ENCODE assay signal across 22 cellular contexts in the genomic region with DNA sequence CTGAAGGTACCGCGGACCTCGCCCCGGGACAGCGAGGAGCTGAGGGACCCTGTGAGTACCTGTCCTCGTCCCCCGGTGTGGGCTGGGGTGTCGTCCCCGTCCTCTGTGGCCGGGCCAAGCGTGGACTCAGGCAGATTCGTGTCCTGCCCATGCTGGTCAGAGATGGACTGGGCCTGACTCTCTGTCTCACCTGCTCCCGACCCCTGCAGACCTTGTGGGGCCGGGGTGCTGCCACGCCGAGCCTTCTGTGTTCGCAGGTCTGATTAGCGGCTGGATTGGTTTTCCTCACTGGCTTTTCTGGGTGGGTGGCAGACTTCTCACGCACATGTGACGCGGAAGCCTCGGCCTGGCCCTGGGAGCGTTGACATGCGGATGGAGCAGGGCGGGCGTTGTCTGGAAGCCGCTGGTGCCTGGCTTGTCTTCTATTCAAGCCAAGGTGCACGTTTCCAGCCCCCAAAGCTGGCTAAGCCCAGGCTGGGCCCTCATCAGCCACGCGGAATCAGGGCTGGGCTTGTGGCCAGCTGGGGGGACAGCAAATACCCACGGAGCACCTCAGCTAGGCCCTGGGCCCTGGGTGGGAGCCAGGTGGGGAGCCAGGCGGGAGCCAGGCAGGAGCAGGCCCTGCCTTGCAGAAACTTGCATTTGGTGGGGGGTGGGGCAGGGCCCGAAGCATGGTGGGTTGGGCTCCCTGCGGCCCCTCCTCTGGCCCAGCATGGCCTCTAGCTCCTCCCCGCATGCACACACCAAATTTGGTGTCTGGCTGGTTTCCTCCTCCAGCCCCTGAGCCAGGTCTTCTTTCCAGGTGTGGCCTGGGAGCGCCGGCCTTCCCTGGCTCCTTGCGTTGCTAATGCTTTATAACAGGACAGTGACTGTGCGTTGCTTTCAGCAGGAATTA. TPM values are rescaled to one million over a fixed set of nuclear protein-coding genes. Genes with fewer than 3 reads are reported as not detected.
DNase-seq lines count a peak whose midpoint lies in the region; ATAC-seq, FAIRE-seq and TF ChIP-seq lines count a peak whose summit lies in the region.
"Had no signal": no experiment of that assay in that cellular context is flagged by ENCODE, and none has a peak within 500 bp of the region (broad histone marks: within the 10 kb centered on the region; RNA-seq: fewer than 3 reads in every experiment).

No MANE protein-coding gene starts in this region.

- TF ChIP-seq RAD21 in HepG2 (CRISPR knock-in tag; IDR thresholded peaks at IDR 0.05) = no peak

- H3K27ac ChIP-seq in right lobe of liver = no peak overlapping the region
- H3K27ac ChIP-seq in HepG2 (ENCODE audit: extremely low read length, insufficient read depth, low read length) = no peak overlapping the region
- H3K27ac ChIP-seq in effector memory CD4-positive, alpha-beta T cell (ENCODE audit: insufficient read depth, low read length, poor library complexity, severe bottlenecking) = no peak overlapping the region
- H3K27ac ChIP-seq: heart left ventricle, lower lobe of right lung, right atrium auricular region, uterus had no signal

- in situ Hi-C loops in HepG2 (cut with HindIII; ENCODE audit: extremely low pct_ligation_motif_present, low pct_unique_long_range_greater_than_20kb) = no loop called here

- no peak for TF ChIP-seq CTCF in right lobe of liver (IDR thresholded peaks at IDR 0.05)
- TF ChIP-seq CTCF in HepG2 (CRISPR knock-in tag; IDR thresholded peaks at IDR 0.05) = no peak

- H3K4me1 ChIP-seq in right lobe of liver (no peaks in the 10 kb centered on the region), HepG2 (ENCODE audit: insufficient read depth, low read length) (no peaks in the 10 kb centered on the region)
- no peaks in the 10 kb centered on the region for H3K4me1 ChIP-seq in effector memory CD4-positive, alpha-beta T cell (ENCODE audit: control insufficient read depth, insufficient read depth, low read length, poor library complexity, severe bottlenecking)
- H3K4me1 ChIP-seq: uterus had no signal

- H3K4me3 ChIP-seq in right lobe of liver (no peak overlapping the region), HepG2 (replicated peaks in 1 of 3; ENCODE audit: insufficient read depth in 1 of 3, low read depth in 2 of 3, low read length in 3 of 3) (no peak overlapping the region)
- H3K4me3 ChIP-seq in effector memory CD4-positive, alpha-beta T cell (ENCODE audit: insufficient read depth, low read depth, low read length, poor library complexity, severe bottlenecking) = no peak overlapping the region
- H3K4me3 ChIP-seq: heart left ventricle, lower lobe of right lung, right atrium auricular region, uterus had no signal

- no peak overlapping the region for H3K9ac ChIP-seq in HepG2 (ENCODE audit: insufficient read depth, low read depth, low read length)

- H3K9me3 ChIP-seq in right lobe of liver = no peaks in the 10 kb centered on the region
- H3K9me3 ChIP-seq in HepG2 (ENCODE audit: low read length) = no peaks in the 10 kb centered on the region
- H3K9me3 ChIP-seq in effector memory CD4-positive, alpha-beta T cell (ENCODE audit: control insufficient read depth, low read length) = no peaks in the 10 kb centered on the region
- H3K9me3 ChIP-seq: heart left ventricle, lower lobe of right lung, right atrium auricular region, uterus had no signal

- CTCF ChIA-PET in HepG2 (lab: Yijun Ruan, JAX; ENCODE audit: low intra/inter-chr PET ratio, low total read pairs) = no interaction called here

- no TSS peak for BruUV-seq in HepG2 (replicated peaks; lab: Mats Ljungman, UMichigan)

- no CpG with 5 or more reads among the region's 39 CpGs for WGBS in right lobe of liver (ENCODE audit: insufficient coverage, low coverage, low lambda C conversion rate, missing lambda C conversion rate)
- WGBS in HepG2 (ENCODE audit: low lambda C conversion rate) = 95% methylated on average over 30 of the region's 39 CpGs

- peaks cover 55% of the 10 kb centered on the region for H3K4me1 Mint-ChIP-seq in dendritic cell treated with granulocyte-macrophage colony-stimulating factor and Interleukin-4, amounts not matched to agents 40 ng/mL and 50 ng/mL, for 4 days (ENCODE audit: low read depth)

- H3K36me3 Mint-ChIP-seq in dendritic cell treated with granulocyte-macrophage colony-stimulating factor and Interleukin-4, amounts not matched to agents 40 ng/mL and 50 ng/mL, for 4 days (ENCODE audit: low read depth) = peaks cover 83% of the 10 kb centered on the region
- H3K36me3 Mint-ChIP-seq: stimulated activated effector memory CD8-positive, alpha-beta T cell treated with anti-CD3 and anti-CD28 coated beads, Interleukin-12 subunit alpha, Interleukin-12 subunit beta, amount 100 ng/mL, for 72 hours had no signal

- H3K27me3 ChIP-seq in right lobe of liver (no peaks in the 10 kb centered on the region), HepG2 (ENCODE audit: control insufficient read depth in 1 of 2, insufficient read depth in 2 of 2, low read length in 2 of 2) (no peaks in the 10 kb centered on the region)
- H3K27me3 ChIP-seq in effector memory CD4-positive, alpha-beta T cell (replicated peaks; ENCODE audit: control insufficient read depth, insufficient read depth, low read length, poor library complexity, severe bottlenecking) = no peaks in the 10 kb centered on the region
- H3K27me3 ChIP-seq: heart left ventricle, right atrium auricular region, uterus had no signal

- no peak for FAIRE-seq in HepG2 (lab: Jason Lieb, UNC)
- FAIRE-seq: GM18507 had no signal

- peaks cover 0 to 3% (median under 1%) of the 10 kb centered on the region in 4 donors for H3K36me3 ChIP-seq in right lobe of liver
- H3K36me3 ChIP-seq in HepG2 (replicated peaks in 1 of 2; ENCODE audit: control insufficient read depth in 1 of 2, insufficient read depth in 2 of 2, low read length in 2 of 2) = no peaks in the 10 kb centered on the region; a peak in 2 of 5 replicates
- H3K36me3 ChIP-seq in effector memory CD4-positive, alpha-beta T cell (ENCODE audit: control insufficient read depth, insufficient read depth, low read length) = no peaks in the 10 kb centered on the region
- H3K36me3 ChIP-seq: uterus had no signal

- ATAC-seq in right lobe of liver (peak in 2 of 4 donors; percentile 29 to 32), HepG2 (no peak), left colon (peak; percentile 3), GM19452 (IDR thresholded peaks at IDR 0.05; ENCODE audit: unreplicated experiment) (no peak)
- ATAC-seq: heart left ventricle; lower lobe of right lung; stimulated activated effector memory CD8-positive, alpha-beta T cell treated with anti-CD3 and anti-CD28 coated beads, Interleukin-12 subunit alpha, Interleukin-12 subunit beta, amount 100 ng/mL, for 72 hours had no signal

- H3K27ac Mint-ChIP-seq in dendritic cell treated with granulocyte-macrophage colony-stimulating factor and Interleukin-4, amounts not matched to agents 40 ng/mL and 50 ng/mL, for 4 days = peak overlapping the region; percentile 59
- H3K27ac Mint-ChIP-seq: stimulated activated effector memory CD8-positive, alpha-beta T cell treated with anti-CD3 and anti-CD28 coated beads, Interleukin-12 subunit alpha, Interleukin-12 subunit beta, amount 100 ng/mL, for 72 hours; T-helper 2 cell treated with Interferon-gamma antibody and Interleukin-4, amounts not matched to agents 5 μg/mL and 100 μg/mL, for 36 hours had no signal

- H2AFZ ChIP-seq in HepG2 (ENCODE audit: low read length) = no peak overlapping the region

- no peaks in the 10 kb centered on the region for H3K9me3 Mint-ChIP-seq in dendritic cell treated with granulocyte-macrophage colony-stimulating factor and Interleukin-4, amounts not matched to agents 40 ng/mL and 50 ng/mL, for 4 days
- H3K9me3 Mint-ChIP-seq: stimulated activated effector memory CD8-positive, alpha-beta T cell treated with anti-CD3 and anti-CD28 coated beads, Interleukin-12 subunit alpha, Interleukin-12 subunit beta, amount 100 ng/mL, for 72 hours; T-helper 2 cell treated with Interferon-gamma antibody and Interleukin-4, amounts not matched to agents 5 μg/mL and 100 μg/mL, for 36 hours had no signal

- no peak for TF ChIP-seq EP300 in HepG2 (IDR thresholded peaks at IDR 0.05; ENCODE audit: low read depth in 2 of 2, low read length in 2 of 2)
- TF ChIP-seq EP300 in HepG2 (CRISPR knock-in tag; IDR thresholded peaks at IDR 0.05; ENCODE audit: borderline replicate concordance) = no peak

- POLR2A ChIA-PET in HepG2 (lab: Yijun Ruan, JAX) = no interaction called here

- no peaks in the 10 kb centered on the region for H3K27me3 Mint-ChIP-seq in dendritic cell treated with granulocyte-macrophage colony-stimulating factor and Interleukin-4, amounts not matched to agents 40 ng/mL and 50 ng/mL, for 4 days

- DNase-seq in right lobe of liver (peak; percentile 21 to 54 (median 46)), HepG2 (ENCODE audit: low spot score) (no peak), left colon (no peak)
- DNase-seq in effector memory CD4-positive, alpha-beta T cell = no peak
- DNase-seq in stimulated activated CD4-positive, alpha-beta T cell treated with anti-CD3 and anti-CD28 coated beads, Interleukin-1b, Interleukin-23, amount 100 ng/mL, for 48 hours = no peak
- DNase-seq in activated naive CD4-positive, alpha-beta T cell (lab: John Stamatoyannopoulos, UW) = no peak
- DNase-seq: activated CD4-positive, alpha-beta T cell treated with anti-CD3 and anti-CD28 coated beads for 4 hours; cerebellar nuclear complex; GOT3; Kasumi-1; lower lobe of right lung; NCI-H1930; NCI-H748 treated with DMSO at 0.1 percent for 48 hours; stimulated activated CD4-positive, alpha-beta T cell treated with anti-CD3 and anti-CD28 coated beads, Interleukin-4, amount 100 ng/mL, for 4 hours; uterus had no signal

- H3K4me2 ChIP-seq in HepG2 (ENCODE audit: low read depth, low read length) = no peak overlapping the region

- intact Hi-C loops in right lobe of liver (cut with DNase I) = loop anchor here in 1 of 2 donors (5.0 kb wide), 1 partner anchor 40 kb away; no protein-coding TSS in a partner anchor
- intact Hi-C loops in HepG2 (cut with micrococcal nuclease; ENCODE audit: unreplicated experiment) = no loop called here
- intact Hi-C loops in dendritic cell treated with granulocyte-macrophage colony-stimulating factor and Interleukin-4, amounts not matched to agents 40 ng/mL and 50 ng/mL, for 4 days (cut with micrococcal nuclease) = loop anchor here (10.0 kb wide), 1 partner anchor 48 kb away; no protein-coding TSS in a partner anchor
- intact Hi-C loops in left colon (cut with DNase I, micrococcal nuclease) = no loop called here

- no peak for TF ChIP-seq POLR2A in right lobe of liver (IDR thresholded peaks at IDR 0.05)
- TF ChIP-seq POLR2A in HepG2 (IDR thresholded peaks at IDR 0.05; ENCODE audit: insufficient read depth in 1 of 2, low read depth in 2 of 2, low read length in 2 of 2) = no peak

- H3K4me3 Mint-ChIP-seq in dendritic cell treated with granulocyte-macrophage colony-stimulating factor and Interleukin-4, amounts not matched to agents 40 ng/mL and 50 ng/mL, for 4 days = no peak overlapping the region
- H3K4me3 Mint-ChIP-seq: stimulated activated effector memory CD8-positive, alpha-beta T cell treated with anti-CD3 and anti-CD28 coated beads, Interleukin-12 subunit alpha, Interleukin-12 subunit beta, amount 100 ng/mL, for 72 hours; T-helper 2 cell treated with Interferon-gamma antibody and Interleukin-4, amounts not matched to agents 5 μg/mL and 100 μg/mL, for 36 hours had no signal

- H3K79me2 ChIP-seq in HepG2 (ENCODE audit: insufficient read depth, low read length) = no peaks in the 10 kb centered on the region

- H4K20me1 ChIP-seq in HepG2 (ENCODE audit: insufficient read depth, low read length) = no peaks in the 10 kb centered on the region

RNA-seq across cellular contexts. Expression of a gene that starts 7.0 kb away (rescaled TPM):
- total RNA-seq in right lobe of liver (10 to 100 TPM; 29.7 to 72.0 (median 34.8) TPM), HepG2 (2016; rRNA removed; fragmentation: Illumina TruSeq; extraction: Trizol) (12.9 and 15.7 TPM in 2 replicates), left colon (100 to 1,000 TPM; 178 to 213 TPM)
- 14.1 and 16.3 TPM in 2 replicates for total RNA-seq in HepG2 (2016; cell fraction: cytosol; rRNA removed; fragmentation: Illumina TruSeq; extraction: Trizol; ENCODE audit: low read depth)
- 6.4 and 16.5 TPM in 2 replicates for total RNA-seq in HepG2 (2016; cell fraction: insoluble cytoplasmic fraction; rRNA removed; fragmentation: Illumina TruSeq; extraction: Trizol)
- total RNA-seq in HepG2 (2016; cell fraction: membrane; rRNA removed; fragmentation: Illumina TruSeq; extraction: Trizol) = 12.4 and 12.8 TPM in 2 replicates
- total RNA-seq in HepG2 (2016; cell fraction: nucleus; rRNA removed; fragmentation: Illumina TruSeq; extraction: Trizol) = 23.1 and 33.6 TPM in 2 replicates
- 15.2 and 16.8 TPM in 2 replicates for polyA plus RNA-seq in HepG2 (2011; rRNA removed)
- polyA plus RNA-seq in HepG2 (2011; cell fraction: cytosol; rRNA removed) = 9.6 and 13.3 TPM in 2 replicates
- polyA plus RNA-seq in HepG2 (2011; cell fraction: nucleus; rRNA removed) = 31.6 and 32.7 TPM in 2 replicates
- polyA plus RNA-seq in HepG2 (2012) = 11.1 and 12.7 TPM in 2 replicates
- 2.2 and 2.8 TPM in 2 replicates for polyA plus RNA-seq in HepG2 (2016; cell fraction: cytosol; fragmentation: Illumina TruSeq; extraction: Trizol; ENCODE audit: low read depth)
- 5.3 and 6.3 TPM in 2 replicates for polyA plus RNA-seq in HepG2 (2016; cell fraction: insoluble cytoplasmic fraction; fragmentation: Illumina TruSeq; extraction: Trizol; ENCODE audit: low read depth)
- polyA plus RNA-seq in HepG2 (2016; cell fraction: membrane; fragmentation: Illumina TruSeq; extraction: Trizol; ENCODE audit: low read depth) = 4.4 and 6.1 TPM in 2 replicates
- polyA plus RNA-seq in HepG2 (2016; cell fraction: nucleus; fragmentation: Illumina TruSeq; extraction: Trizol; ENCODE audit: insufficient read depth, low read depth) = 20.4 and 22.4 TPM in 2 replicates
- 27.9 and 38.7 TPM in 2 replicates for polyA minus RNA-seq in HepG2 (2011; rRNA and poly(A)+ RNA removed; ENCODE audit: low replicate concordance)
- polyA minus RNA-seq in HepG2 (2011; cell fraction: cytosol; rRNA and poly(A)+ RNA removed) = 10.0 and 13.9 TPM in 2 replicates
- polyA minus RNA-seq in HepG2 (2011; cell fraction: nucleus; rRNA and poly(A)+ RNA removed) = 18.5 and 30.2 TPM in 2 replicates

Comparison
In these comparisons a context has a peak if more than half of its experiments do, and no peak if none do; other contexts are left out.
1. DNase-seq: peak in right lobe of liver (3 of 3); none in HepG2 (single experiment), left colon (0 of 2), effector memory CD4-positive, alpha-beta T cell (0 of 3), stimulated activated CD4-positive, alpha-beta T cell treated with anti-CD3 and anti-CD28 coated beads, Interleukin-1b, Interleukin-23, amount 100 ng/mL, for 48 hours (single experiment) and activated naive CD4-positive, alpha-beta T cell (0 of 4).